Comparison of ENCODE assay signal across 8 cellular contexts in genomic region chr12:127504874-127505273, GRCh38.
"Had no signal": no experiment of that assay in that cellular context is flagged by ENCODE, and none has a peak within 500 bp of the region (broad histone marks: within the 10 kb centered on the region; RNA-seq: fewer than 3 reads in every experiment).

No MANE protein-coding gene starts in this region.

- H3K4me3 Mint-ChIP-seq: H9, IgD-negative memory B cell had no signal

- H3K9ac ChIP-seq: GM23248 had no signal

- H2AFZ ChIP-seq: GM23248 had no signal

- H3K27me3 Mint-ChIP-seq: IgD-negative memory B cell had no signal

- H3K9me3 Mint-ChIP-seq: H9 had no signal

- FAIRE-seq: H54 had no signal

- H3K36me3 Mint-ChIP-seq: IgD-negative memory B cell had no signal

- H3K27ac ChIP-seq: GM23248, HL-60 had no signal

- H3K4me3 ChIP-seq: GM23248 had no signal

- H3K4me1 Mint-ChIP-seq: IgD-negative memory B cell had no signal

- DNase-seq: GM23248, GOT3, H9, HCEC 1CT, KG1 had no signal

- H3K27ac Mint-ChIP-seq: H9 had no signal
